35 cellular contexts compared by ENCODE assay signal in the genomic region with DNA sequence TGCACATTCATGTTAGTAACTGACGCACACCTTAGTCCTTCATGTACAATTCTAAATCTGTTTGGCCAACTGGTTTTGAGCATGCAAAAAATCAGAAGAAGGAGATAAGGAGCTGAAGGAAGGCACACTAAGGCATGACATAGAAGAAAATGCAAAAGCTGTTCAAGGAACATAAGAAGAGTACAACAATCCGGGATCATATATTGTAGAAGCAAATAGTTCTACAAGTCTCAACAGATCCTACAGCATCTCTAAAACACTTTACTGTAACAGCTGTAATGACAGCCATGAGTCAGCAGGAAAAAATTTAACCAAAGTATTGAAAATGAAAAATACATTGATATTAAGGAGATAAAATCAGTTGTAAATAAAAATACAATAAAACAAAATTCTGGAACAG.
"Had no signal": no experiment of that assay in that cellular context is flagged by ENCODE, and none has a peak within 500 bp of the region (broad histone marks: within the 10 kb centered on the region; RNA-seq: fewer than 3 reads in every experiment).

No MANE protein-coding gene starts in this region.

- H3K9me3 Mint-ChIP-seq: activated CD4-positive, alpha-beta T cell treated with anti-CD3 and anti-CD28 coated beads, Interleukin-2, amount 10 ng/mL, durations not matched to agents 7 days and 5 days; activated naive CD4-positive, alpha-beta T cell treated with anti-CD3 and anti-CD28 coated beads, Interleukin-2, amount 50 U/mL, for 24 hours; activated naive CD8-positive, alpha-beta T cell treated with anti-CD3 and anti-CD28 coated beads, Interleukin-2, amount 10 ng/mL, durations not matched to agents 7 days and 5 days; activated T-cell treated with anti-CD3 and anti-CD28 coated beads, Interleukin-2, amount 50 U/mL, for 24 hours; activated T-helper 2 cell treated with anti-CD3 and anti-CD28 coated beads, Interferon-gamma antibody, Interleukin-2, Interleukin-4, amounts not matched to agents 10 μg/mL and 5 μg/mL and 100 μg/mL, durations not matched to agents 14 hours and 24 hours and 36 hours; T-helper 1 cell treated with Interleukin-12 subunit alpha and Interleukin-12 subunit beta and Interleukin-4 antibody, amounts not matched to agents 30 μg/mL and 1 μg/mL, for 36 hours; T-helper 2 cell treated with Interferon-gamma antibody and Interleukin-4, amounts not matched to agents 5 μg/mL and 100 μg/mL, for 36 hours; WTC11 had no signal

- H3K9me3 ChIP-seq: ascending aorta, SJSA1 had no signal

- H3K27me3 Mint-ChIP-seq: activated CD4-positive, alpha-beta T cell treated with anti-CD3 and anti-CD28 coated beads for 36 hours; activated CD4-positive, alpha-beta T cell treated with anti-CD3 and anti-CD28 coated beads, Interleukin-2, amount 10 ng/mL, durations not matched to agents 7 days and 5 days; activated naive CD4-positive, alpha-beta T cell treated with anti-CD3 and anti-CD28 coated beads, Interleukin-2, amount 50 U/mL, for 24 hours; activated naive CD8-positive, alpha-beta T cell treated with anti-CD3 and anti-CD28 coated beads, Interleukin-2, amount 10 ng/mL, durations not matched to agents 7 days and 5 days; activated T-cell treated with anti-CD3 and anti-CD28 coated beads, Interleukin-2, amount 50 U/mL, for 24 hours had no signal

- H3K36me3 ChIP-seq: ascending aorta, SJSA1 had no signal

- H3K4me3 Mint-ChIP-seq: activated CD4-positive, alpha-beta T cell treated with anti-CD3 and anti-CD28 coated beads for 36 hours; activated CD4-positive, alpha-beta T cell treated with anti-CD3 and anti-CD28 coated beads, Interleukin-2, amount 10 ng/mL, durations not matched to agents 7 days and 5 days; activated CD8-positive, alpha-beta T cell treated with anti-CD3 and anti-CD28 coated beads, Interleukin-2, amount 10 ng/mL, durations not matched to agents 7 days and 5 days; activated naive CD4-positive, alpha-beta T cell treated with anti-CD3 and anti-CD28 coated beads, Interleukin-2, amount 50 U/mL, for 24 hours; activated naive CD8-positive, alpha-beta T cell treated with anti-CD3 and anti-CD28 coated beads, Interleukin-2, amount 10 ng/mL, durations not matched to agents 7 days and 5 days; activated T-cell treated with anti-CD3 and anti-CD28 coated beads, Interleukin-2, amount 50 U/mL, for 24 hours; T-helper 1 cell treated with Interleukin-12 subunit alpha and Interleukin-12 subunit beta and Interleukin-4 antibody, amounts not matched to agents 30 μg/mL and 1 μg/mL, for 36 hours; T-helper 2 cell treated with Interferon-gamma antibody and Interleukin-4, amounts not matched to agents 5 μg/mL and 100 μg/mL, for 36 hours; WTC11 had no signal

- ATAC-seq: activated CD4-positive, alpha-beta T cell treated with anti-CD3 and anti-CD28 coated beads for 36 hours; activated CD4-positive, CD25-positive, alpha-beta regulatory T cell treated with anti-CD3 and anti-CD28 coated beads, Interleukin-2, amount 50 U/mL, for 24 hours; activated CD8-positive, alpha-beta T cell treated with anti-CD3 and anti-CD28 coated beads, Interleukin-2, amount 10 ng/mL, durations not matched to agents 7 days and 5 days; K562; PC-3; WTC11 had no signal

- H3K27me3 ChIP-seq: ascending aorta, SJSA1 had no signal

- H3K27ac ChIP-seq: ascending aorta, SJSA1 had no signal

- H3K9ac ChIP-seq: SK-N-SH had no signal

- H3K36me3 Mint-ChIP-seq: activated naive CD4-positive, alpha-beta T cell treated with anti-CD3 and anti-CD28 coated beads, Interleukin-2, amount 50 U/mL, for 24 hours; activated naive CD8-positive, alpha-beta T cell treated with anti-CD3 and anti-CD28 coated beads, Interleukin-2, amount 10 ng/mL, durations not matched to agents 7 days and 5 days; WTC11 had no signal

- H3K4me3 ChIP-seq: ascending aorta, K562, SJSA1 had no signal

- H3K4me1 ChIP-seq: ascending aorta, SJSA1 had no signal

- H3K4me2 ChIP-seq: SK-N-SH had no signal

- DNase-seq: activated CD4-positive, alpha-beta T cell treated with anti-CD3 and anti-CD28 coated beads for 36 hours; activated CD4-positive, alpha-beta T cell treated with anti-CD3 and anti-CD28 coated beads, Interleukin-2, amount 10 ng/mL, durations not matched to agents 7 days and 5 days; activated CD4-positive, alpha-beta T cell treated with anti-CD3 and anti-CD28 coated beads, Interleukin-2, amount 50 U/mL, for 48 hours; activated CD8-positive, alpha-beta T cell treated with anti-CD3 and anti-CD28 coated beads, Interleukin-2, amount 10 ng/mL, durations not matched to agents 7 days and 5 days; activated gamma-delta T cell; activated naive CD4-positive, alpha-beta T cell treated with Interleukin-2 at 50 U/mL for 16 hours; activated naive CD8-positive, alpha-beta T cell treated with anti-CD3 and anti-CD28 coated beads, Interleukin-2, amount 10 ng/mL, durations not matched to agents 7 days and 5 days; activated T-cell treated with anti-CD3 and anti-CD28 coated beads, Interleukin-2, amount 50 U/mL, for 24 hours; amygdala; caudate nucleus; cerebellar nuclear complex; NCI-H1092 treated with DMSO at 0.1 percent for 48 hours; NCI-H1417; NCI-H146; NCI-H187; NCI-H2029 treated with DMSO at 0.1 percent for 48 hours; NCI-H2107; NCI-H226; NCI-H446 treated with DMSO at 0.1 percent for 48 hours; NCI-H524; NCI-H69; NCI-H82; NK-92 treated with Interleukin-12 subunit alpha and Interleukin-12 subunit beta, amount 100 ng/mL, for 24 hours; PC-3; SHP77; SK-N-SH had no signal

- H3K4me1 Mint-ChIP-seq: activated CD4-positive, alpha-beta T cell treated with anti-CD3 and anti-CD28 coated beads for 36 hours; activated CD4-positive, alpha-beta T cell treated with anti-CD3 and anti-CD28 coated beads, Interleukin-2, amount 10 ng/mL, durations not matched to agents 7 days and 5 days; activated naive CD4-positive, alpha-beta T cell treated with anti-CD3 and anti-CD28 coated beads, Interleukin-2, amount 50 U/mL, for 24 hours; activated naive CD8-positive, alpha-beta T cell treated with anti-CD3 and anti-CD28 coated beads, Interleukin-2, amount 10 ng/mL, durations not matched to agents 7 days and 5 days had no signal

- H3K27ac Mint-ChIP-seq: activated CD4-positive, alpha-beta T cell treated with anti-CD3 and anti-CD28 coated beads for 36 hours; activated CD4-positive, alpha-beta T cell treated with anti-CD3 and anti-CD28 coated beads, Interleukin-2, amount 10 ng/mL, durations not matched to agents 7 days and 5 days; activated CD8-positive, alpha-beta T cell treated with anti-CD3 and anti-CD28 coated beads, Interleukin-2, amount 10 ng/mL, durations not matched to agents 7 days and 5 days; activated naive CD4-positive, alpha-beta T cell treated with anti-CD3 and anti-CD28 coated beads, Interleukin-2, amount 50 U/mL, for 24 hours; activated naive CD8-positive, alpha-beta T cell treated with anti-CD3 and anti-CD28 coated beads, Interleukin-2, amount 10 ng/mL, durations not matched to agents 7 days and 5 days; activated T-cell treated with anti-CD3 and anti-CD28 coated beads, Interleukin-2, amount 50 U/mL, for 24 hours; activated T-helper 2 cell treated with anti-CD3 and anti-CD28 coated beads, Interferon-gamma antibody, Interleukin-2, Interleukin-4, amounts not matched to agents 10 μg/mL and 5 μg/mL and 100 μg/mL, durations not matched to agents 14 hours and 24 hours and 36 hours; T-helper 1 cell treated with Interleukin-12 subunit alpha and Interleukin-12 subunit beta and Interleukin-4 antibody, amounts not matched to agents 30 μg/mL and 1 μg/mL, for 36 hours; T-helper 2 cell treated with Interferon-gamma antibody and Interleukin-4, amounts not matched to agents 5 μg/mL and 100 μg/mL, for 36 hours; WTC11 had no signal
